In genomic region chr14:73878436-73878835, GRCh38 we compare ENCODE assay signal across 13 cellular contexts.
"Had no signal": no experiment of that assay in that cellular context is flagged by ENCODE, and none has a peak within 500 bp of the region (broad histone marks: within the 10 kb centered on the region; RNA-seq: fewer than 3 reads in every experiment).

No MANE protein-coding gene starts in this region.

- H3K9me3 ChIP-seq: esophagus muscularis mucosa had no signal

- H3K4me3 Mint-ChIP-seq: activated B cell treated with CpG ODN at 0.5 μM for 24 hours; activated naive CD8-positive, alpha-beta T cell; nephron progenitor cell; T-helper 17 cell had no signal

- H3K27me3 ChIP-seq: esophagus muscularis mucosa had no signal

- H3K27ac ChIP-seq: esophagus muscularis mucosa had no signal

- H3K4me1 ChIP-seq: esophagus muscularis mucosa had no signal

- H3K4me3 ChIP-seq: esophagus muscularis mucosa had no signal

- H3K4me1 Mint-ChIP-seq: activated B cell treated with CpG ODN at 0.5 μM for 24 hours, nephron progenitor cell, T-helper 17 cell had no signal

- DNase-seq: activated B cell treated with CpG ODN at 0.5 μM for 24 hours; activated CD4-positive, alpha-beta T cell treated with anti-CD3 and anti-CD28 coated beads, Interleukin-2, amount 50 U/mL, for 1 hour; activated effector memory CD4-positive, alpha-beta T cell treated with anti-CD3 and anti-CD28 coated beads, Interleukin-2, amount 50 U/mL, for 16 hours; activated T-cell treated with anti-CD3 and anti-CD28 coated beads, Interleukin-2, amount 50 U/mL, for 1 hour; left ventricle myocardium superior; mesendoderm; nephron progenitor cell; stimulated activated CD4-positive, alpha-beta T cell treated with anti-CD3 and anti-CD28 coated beads, Interleukin-2, amount 100 ng/mL, for 24 hours; stimulated activated naive CD4-positive, alpha-beta T cell; T-helper 17 cell; trophoblast cell had no signal

- H3K27ac Mint-ChIP-seq: activated B cell treated with CpG ODN at 0.5 μM for 24 hours; activated naive CD8-positive, alpha-beta T cell; nephron progenitor cell; T-helper 17 cell had no signal

- H3K27me3 Mint-ChIP-seq: activated B cell treated with CpG ODN at 0.5 μM for 24 hours; activated naive CD8-positive, alpha-beta T cell; T-helper 17 cell had no signal

- H3K9me3 Mint-ChIP-seq: activated B cell treated with CpG ODN at 0.5 μM for 24 hours, nephron progenitor cell had no signal

- H3K36me3 Mint-ChIP-seq: activated naive CD8-positive, alpha-beta T cell had no signal
